Comparison of ENCODE assay signal across 12 cellular contexts in genomic region chr4:186765673-186766546, GRCh38. TPM values are rescaled to one million over a fixed set of nuclear protein-coding genes. Genes with fewer than 3 reads are reported as not detected.
A peak's percentile ranks its signal among the peaks of the same experiment; 100 is the strongest.
DNase-seq lines count a peak whose midpoint lies in the region; TF ChIP-seq lines count a peak whose summit lies in the region.
"Had no signal": no experiment of that assay in that cellular context is flagged by ENCODE, and none has a peak within 500 bp of the region (broad histone marks: within the 10 kb centered on the region; RNA-seq: fewer than 3 reads in every experiment).

No MANE protein-coding gene starts in this region.

- no peaks in the 10 kb centered on the region for H3K9me3 Mint-ChIP-seq in progenitor cell of endocrine pancreas (ENCODE audit: low read depth)

- no peaks in the 10 kb centered on the region for H3K36me3 Mint-ChIP-seq in progenitor cell of endocrine pancreas (ENCODE audit: insufficient read depth)

- H3K27ac Mint-ChIP-seq in progenitor cell of endocrine pancreas: peak overlapping the region; percentile 73
- H3K27ac Mint-ChIP-seq: activated T-helper 2 cell treated with anti-CD3 and anti-CD28 coated beads, Interferon-gamma antibody, Interleukin-2, Interleukin-4, amounts not matched to agents 10 μg/mL and 5 μg/mL and 100 μg/mL, durations not matched to agents 14 hours and 24 hours and 36 hours; stimulated activated naive CD8-positive, alpha-beta T cell treated with anti-CD3 and anti-CD28 coated beads, Interleukin-15, amount 100 ng/mL, for 72 hours had no signal

- peaks cover 14% of the 10 kb centered on the region for H3K4me1 Mint-ChIP-seq in progenitor cell of endocrine pancreas (ENCODE audit: low read depth)
- H3K4me1 Mint-ChIP-seq: stimulated activated naive CD8-positive, alpha-beta T cell treated with anti-CD3 and anti-CD28 coated beads, Interleukin-15, amount 100 ng/mL, for 72 hours had no signal

- no peaks in the 10 kb centered on the region for H3K27me3 Mint-ChIP-seq in progenitor cell of endocrine pancreas
- H3K27me3 Mint-ChIP-seq: stimulated activated naive CD8-positive, alpha-beta T cell treated with anti-CD3 and anti-CD28 coated beads, Interleukin-15, amount 100 ng/mL, for 72 hours had no signal

- peak; percentile 24 for DNase-seq in HK-2 (ENCODE audit: unreplicated experiment)
- peak; percentile 6 for DNase-seq in SK-N-DZ (ENCODE audit: low spot score)
- DNase-seq in glomerular visceral epithelial cell (ENCODE audit: extremely low spot score): peak; percentile 50
- DNase-seq in progenitor cell of endocrine pancreas (ENCODE audit: low spot score, unreplicated experiment): no peak
- DNase-seq in activated gamma-delta T cell treated with Interleukin-2 at 50 U/mL for 16 hours: no peak
- DNase-seq in EL: no peak
- no peak for DNase-seq in stimulated activated CD8-positive, alpha-beta memory T cell treated with anti-CD3 and anti-CD28 coated beads, Interleukin-4, amount 100 ng/mL, for 48 hours
- no peak for DNase-seq in ureter (ENCODE audit: low spot score)
- DNase-seq: activated CD4-positive, alpha-beta T cell treated with anti-CD3 and anti-CD28 coated beads, Interleukin-2, amount 50 U/mL, for 1 hour; NCI-H187; stimulated activated naive CD8-positive, alpha-beta T cell treated with anti-CD3 and anti-CD28 coated beads, Interleukin-15, amount 100 ng/mL, for 72 hours had no signal

- H3K4me3 Mint-ChIP-seq in progenitor cell of endocrine pancreas (ENCODE audit: low read depth): no peak overlapping the region
- H3K4me3 Mint-ChIP-seq: stimulated activated naive CD8-positive, alpha-beta T cell treated with anti-CD3 and anti-CD28 coated beads, Interleukin-15, amount 100 ng/mL, for 72 hours had no signal

- TF ChIP-seq CTCF in progenitor cell of endocrine pancreas (IDR thresholded peaks at IDR 0.05; ENCODE audit: unreplicated experiment): no peak

RNA-seq across cellular contexts. Expression of gene FAT1, which starts 42.3 kb away (rescaled TPM):
- polyA plus RNA-seq in SK-N-DZ (2014; cell fraction: cytosol; rRNA removed): 9.6 and 10.0 TPM in 2 replicates
- 5.1 and 7.0 TPM in 2 replicates for polyA plus RNA-seq in SK-N-DZ (2014; cell fraction: nucleus; rRNA removed)
- total RNA-seq in progenitor cell of endocrine pancreas (263 and 264 TPM in 2 replicates), ureter (185 TPM)

Comparison
In these comparisons a context has a peak if more than half of its experiments do, and no peak if none do; other contexts are left out.
1. DNase-seq: peak in HK-2 (single experiment), SK-N-DZ (single experiment) and glomerular visceral epithelial cell (single experiment); none in progenitor cell of endocrine pancreas (single experiment), activated gamma-delta T cell treated with Interleukin-2 at 50 U/mL for 16 hours (single experiment), EL (single experiment), stimulated activated CD8-positive, alpha-beta memory T cell treated with anti-CD3 and anti-CD28 coated beads, Interleukin-4, amount 100 ng/mL, for 48 hours (single experiment) and ureter (single experiment).